Comparison of ENCODE assay signal across 35 cellular contexts in the genomic region with DNA sequence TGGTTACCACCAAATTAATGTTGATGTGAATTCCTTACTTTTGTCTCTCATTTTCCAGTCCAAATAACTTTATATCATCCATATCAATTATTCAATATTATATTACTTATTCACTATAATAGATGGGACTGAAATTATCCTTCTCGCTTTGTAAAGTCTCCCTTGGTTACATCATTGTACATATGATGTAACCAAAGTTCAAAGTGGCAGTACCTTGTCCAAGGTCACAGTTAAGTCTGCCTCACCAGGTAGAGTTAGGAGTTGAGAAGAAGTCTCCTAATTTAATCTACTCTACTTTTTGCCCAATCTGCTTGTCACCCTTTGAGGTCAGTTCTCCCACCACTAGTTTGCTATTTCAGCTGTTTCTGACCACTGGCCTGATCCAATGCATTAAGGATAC.
"Had no signal": no experiment of that assay in that cellular context is flagged by ENCODE, and none has a peak within 500 bp of the region (broad histone marks: within the 10 kb centered on the region; RNA-seq: fewer than 3 reads in every experiment).

No MANE protein-coding gene starts in this region.

- H3K27ac ChIP-seq: ascending aorta, breast epithelium, cardiac muscle cell, colonic mucosa, WERI-Rb-1 had no signal

- ATAC-seq: activated CD4-positive, CD25-positive, alpha-beta regulatory T cell treated with anti-CD3 and anti-CD28 coated beads, Interleukin-2, amount 50 U/mL, for 24 hours; activated CD8-positive, alpha-beta memory T cell treated with anti-CD3 and anti-CD28 coated beads, Interleukin-2, amount 10 ng/mL, durations not matched to agents 7 days and 5 days; activated CD8-positive, alpha-beta T cell treated with anti-CD3 and anti-CD28 coated beads for 36 hours; activated naive CD4-positive, alpha-beta T cell treated with anti-CD3 and anti-CD28 coated beads, Interleukin-2, amount 50 U/mL, for 72 hours; esophagus mucosa; T-cell had no signal

- H3K4me3 Mint-ChIP-seq: activated B cell treated with CpG ODN at 0.5 μM for 24 hours; activated CD8-positive, alpha-beta memory T cell treated with anti-CD3 and anti-CD28 coated beads, Interleukin-2, amount 10 ng/mL, durations not matched to agents 7 days and 5 days; activated CD8-positive, alpha-beta T cell treated with anti-CD3 and anti-CD28 coated beads for 36 hours; activated naive CD4-positive, alpha-beta T cell treated with anti-CD3 and anti-CD28 coated beads, Interleukin-2, amount 10 ng/mL, durations not matched to agents 7 days and 5 days; activated naive CD8-positive, alpha-beta T cell treated with anti-CD3 and anti-CD28 coated beads, Interleukin-2, amount 10 ng/mL, durations not matched to agents 7 days and 5 days; activated T-helper 1 cell treated with anti-CD3 and anti-CD28 coated beads, Interleukin-12 subunit alpha, Interleukin-12 subunit beta, Interleukin-2, Interleukin-4 antibody, amounts not matched to agents 30 ng/mL and 10 ng/mL and 1 ng/mL, durations not matched to agents 14 hours and 24 hours and 36 hours; brain; endodermal cell; T-cell; T-helper 1 cell treated with Interleukin-12 subunit alpha and Interleukin-12 subunit beta and Interleukin-4 antibody, amounts not matched to agents 30 μg/mL and 1 μg/mL, for 36 hours; T-helper 2 cell treated with Interferon-gamma antibody and Interleukin-4, amounts not matched to agents 5 μg/mL and 100 μg/mL, for 36 hours had no signal

- FAIRE-seq: frontal cortex had no signal

- H3K27ac Mint-ChIP-seq: activated B cell treated with CpG ODN at 0.5 μM for 24 hours; activated CD8-positive, alpha-beta memory T cell treated with anti-CD3 and anti-CD28 coated beads, Interleukin-2, amount 10 ng/mL, durations not matched to agents 7 days and 5 days; activated CD8-positive, alpha-beta T cell treated with anti-CD3 and anti-CD28 coated beads for 36 hours; activated naive CD4-positive, alpha-beta T cell treated with anti-CD3 and anti-CD28 coated beads, Interleukin-2, amount 10 ng/mL, durations not matched to agents 7 days and 5 days; activated naive CD4-positive, alpha-beta T cell treated with anti-CD3 and anti-CD28 coated beads, Interleukin-2, amount 50 U/mL, for 72 hours; activated naive CD8-positive, alpha-beta T cell treated with anti-CD3 and anti-CD28 coated beads, Interleukin-2, amount 10 ng/mL, durations not matched to agents 7 days and 5 days; activated T-helper 1 cell treated with anti-CD3 and anti-CD28 coated beads, Interleukin-12 subunit alpha, Interleukin-12 subunit beta, Interleukin-2, Interleukin-4 antibody, amounts not matched to agents 30 ng/mL and 10 ng/mL and 1 ng/mL, durations not matched to agents 14 hours and 24 hours and 36 hours; activated T-helper 2 cell treated with anti-CD3 and anti-CD28 coated beads, Interferon-gamma antibody, Interleukin-2, Interleukin-4, amounts not matched to agents 10 μg/mL and 5 μg/mL and 100 μg/mL, durations not matched to agents 14 hours and 24 hours and 36 hours; brain; endodermal cell; T-cell; T-helper 1 cell treated with Interleukin-12 subunit alpha and Interleukin-12 subunit beta and Interleukin-4 antibody, amounts not matched to agents 30 μg/mL and 1 μg/mL, for 36 hours; T-helper 2 cell treated with Interferon-gamma antibody and Interleukin-4, amounts not matched to agents 5 μg/mL and 100 μg/mL, for 36 hours had no signal

- H3K4me1 Mint-ChIP-seq: activated B cell treated with CpG ODN at 0.5 μM for 24 hours; activated CD8-positive, alpha-beta memory T cell treated with anti-CD3 and anti-CD28 coated beads, Interleukin-2, amount 10 ng/mL, durations not matched to agents 7 days and 5 days; activated naive CD4-positive, alpha-beta T cell treated with anti-CD3 and anti-CD28 coated beads, Interleukin-2, amount 10 ng/mL, durations not matched to agents 7 days and 5 days; T-cell had no signal

- H3K27me3 Mint-ChIP-seq: activated B cell treated with CpG ODN at 0.5 μM for 24 hours; activated CD8-positive, alpha-beta memory T cell treated with anti-CD3 and anti-CD28 coated beads, Interleukin-2, amount 10 ng/mL, durations not matched to agents 7 days and 5 days; activated CD8-positive, alpha-beta T cell treated with anti-CD3 and anti-CD28 coated beads for 36 hours; activated naive CD8-positive, alpha-beta T cell treated with anti-CD3 and anti-CD28 coated beads, Interleukin-2, amount 10 ng/mL, durations not matched to agents 7 days and 5 days had no signal

- H3K9me3 Mint-ChIP-seq: activated B cell treated with CpG ODN at 0.5 μM for 24 hours; activated CD8-positive, alpha-beta T cell treated with anti-CD3 and anti-CD28 coated beads for 36 hours; activated naive CD4-positive, alpha-beta T cell treated with anti-CD3 and anti-CD28 coated beads, Interleukin-2, amount 10 ng/mL, durations not matched to agents 7 days and 5 days; activated naive CD4-positive, alpha-beta T cell treated with anti-CD3 and anti-CD28 coated beads, Interleukin-2, amount 50 U/mL, for 72 hours; activated naive CD8-positive, alpha-beta T cell treated with anti-CD3 and anti-CD28 coated beads, Interleukin-2, amount 10 ng/mL, durations not matched to agents 7 days and 5 days; activated T-helper 1 cell treated with anti-CD3 and anti-CD28 coated beads, Interleukin-12 subunit alpha, Interleukin-12 subunit beta, Interleukin-2, Interleukin-4 antibody, amounts not matched to agents 30 ng/mL and 10 ng/mL and 1 ng/mL, durations not matched to agents 14 hours and 24 hours and 36 hours; activated T-helper 2 cell treated with anti-CD3 and anti-CD28 coated beads, Interferon-gamma antibody, Interleukin-2, Interleukin-4, amounts not matched to agents 10 μg/mL and 5 μg/mL and 100 μg/mL, durations not matched to agents 14 hours and 24 hours and 36 hours; endodermal cell; T-cell; T-helper 1 cell treated with Interleukin-12 subunit alpha and Interleukin-12 subunit beta and Interleukin-4 antibody, amounts not matched to agents 30 μg/mL and 1 μg/mL, for 36 hours; T-helper 2 cell treated with Interferon-gamma antibody and Interleukin-4, amounts not matched to agents 5 μg/mL and 100 μg/mL, for 36 hours had no signal

- H3K9me3 ChIP-seq: ascending aorta, breast epithelium, colonic mucosa had no signal

- H3K4me1 ChIP-seq: ascending aorta, breast epithelium, colonic mucosa had no signal

- H3K36me3 Mint-ChIP-seq: activated CD8-positive, alpha-beta memory T cell treated with anti-CD3 and anti-CD28 coated beads, Interleukin-2, amount 10 ng/mL, durations not matched to agents 7 days and 5 days; activated naive CD4-positive, alpha-beta T cell treated with anti-CD3 and anti-CD28 coated beads, Interleukin-2, amount 10 ng/mL, durations not matched to agents 7 days and 5 days; activated naive CD4-positive, alpha-beta T cell treated with anti-CD3 and anti-CD28 coated beads, Interleukin-2, amount 50 U/mL, for 72 hours; activated naive CD8-positive, alpha-beta T cell treated with anti-CD3 and anti-CD28 coated beads, Interleukin-2, amount 10 ng/mL, durations not matched to agents 7 days and 5 days; brain; T-cell had no signal

- H3K4me3 ChIP-seq: ascending aorta, breast epithelium, cardiac muscle cell, colonic mucosa had no signal

- H3K36me3 ChIP-seq: ascending aorta, breast epithelium, cardiac muscle cell, colonic mucosa, WERI-Rb-1 had no signal

- H3K27me3 ChIP-seq: ascending aorta, breast epithelium, cardiac muscle cell, colonic mucosa had no signal

- DNase-seq: activated B cell treated with CpG ODN at 0.5 μM for 24 hours; activated CD4-positive, alpha-beta T cell treated with anti-CD3 and anti-CD28 coated beads for 48 hours; activated CD4-positive, alpha-beta T cell treated with anti-CD3 and anti-CD28 coated beads, Interleukin-2, amount 50 U/mL, for 1 hour; activated CD4-positive, alpha-beta T cell treated with anti-CD3 and anti-CD28 coated beads, Interleukin-2, amount 50 U/mL, for 48 hours; activated CD8-positive, alpha-beta memory T cell treated with anti-CD3 and anti-CD28 coated beads, Interleukin-2, amount 10 ng/mL, durations not matched to agents 7 days and 5 days; activated CD8-positive, alpha-beta memory T cell treated with anti-CD3 and anti-CD28 coated beads, Interleukin-2, amount 50 U/mL, for 4 hours; activated CD8-positive, alpha-beta T cell treated with anti-CD3 and anti-CD28 coated beads for 36 hours; activated gamma-delta T cell; activated naive CD4-positive, alpha-beta T cell; activated naive CD4-positive, alpha-beta T cell treated with anti-CD3 and anti-CD28 coated beads, Interleukin-2, amount 10 ng/mL, durations not matched to agents 7 days and 5 days; activated naive CD8-positive, alpha-beta T cell treated with anti-CD3 and anti-CD28 coated beads, Interleukin-2, amount 10 ng/mL, durations not matched to agents 7 days and 5 days; activated T-cell treated with anti-CD3 and anti-CD28 coated beads, Interleukin-2, amount 50 U/mL, for 1 hour; activated T-cell treated with anti-CD3 and anti-CD28 coated beads, Interleukin-2, amount 50 U/mL, for 48 hours; central memory CD4-positive, alpha-beta T cell; cerebellar nuclear complex; colonic mucosa; effector CD8-positive, alpha-beta T cell; endodermal cell; foreskin fibroblast; head of caudate nucleus; T-cell; T1000; WERI-Rb-1 had no signal
